ENCODE assay signal across 8 cellular contexts in genomic region chr5:134845335-134845851, GRCh38. TPM values are rescaled to one million over a fixed set of nuclear protein-coding genes. Genes with fewer than 3 reads are reported as not detected.
DNase-seq lines count a peak whose midpoint lies in the region; ATAC-seq and TF ChIP-seq lines count a peak whose summit lies in the region.

No MANE protein-coding gene starts in this region.

- no peak overlapping the region for H2AFZ ChIP-seq in mesenchymal stem cell (ENCODE audit: low read depth, low read length)

- H3K36me3 ChIP-seq in heart left ventricle (peaks cover 0 to 31% (median 11%) of the 10 kb centered on the region in 9 donors), brain microvascular endothelial cell (replicated peaks) (peaks cover 21% of the 10 kb centered on the region), mesenchymal stem cell (ENCODE audit: control insufficient read depth in 1 of 2, insufficient read depth in 2 of 2, low read depth in 1 of 2, low read length in 2 of 2) (peaks cover 15 to 19% of the 10 kb centered on the region in 2 experiments), uterus (no peaks in the 10 kb centered on the region)

- no peak overlapping the region for H3K14ac ChIP-seq in mesenchymal stem cell (ENCODE audit: low read length in 2 of 2)

- no peak overlapping the region for H2BK12ac ChIP-seq in mesenchymal stem cell (ENCODE audit: low read length in 2 of 2)

- peak overlapping the region in 1 of 2 experiments; percentile 87 for H3K4ac ChIP-seq in mesenchymal stem cell (ENCODE audit: low read depth in 1 of 2, low read length in 2 of 2)

- no peak overlapping the region for H2BK120ac ChIP-seq in mesenchymal stem cell (ENCODE audit: low read depth, low read length)

- peaks cover 6 to 36% (median 22%) of the 10 kb centered on the region in 12 donors for H3K4me1 ChIP-seq in heart left ventricle
- H3K4me1 ChIP-seq in mesenchymal stem cell (ENCODE audit: control insufficient read depth, insufficient read depth, low read depth, low read length) = peaks cover 9% of the 10 kb centered on the region
- peaks cover 9 to 12% of the 10 kb centered on the region in 2 donors for H3K4me1 ChIP-seq in uterus

- ATAC-seq in heart left ventricle = peak in 3 of 4 donors; percentile 7 to 39 (median 7)
- no peak for ATAC-seq in Right ventricle myocardium inferior
- no peak for ATAC-seq in GM21423 (IDR thresholded peaks at IDR 0.05; ENCODE audit: unreplicated experiment)

- DNase-seq in heart left ventricle (no peak), Right ventricle myocardium inferior (ENCODE audit: missing footprints) (no peak), brain microvascular endothelial cell (peak; percentile 18), mesenchymal stem cell (no peak), uterus (no peak), NCI-H2081 (lab: John Stamatoyannopoulos, UW) (no peak), HPDE6-E6E7 (ENCODE audit: extremely low spot score) (no peak)

- peak overlapping the region; percentile 69 for H2AK5ac ChIP-seq in mesenchymal stem cell (ENCODE audit: low read length, severe bottlenecking)

- H3K27me3 ChIP-seq in heart left ventricle = no peaks in the 10 kb centered on the region
- H3K27me3 ChIP-seq in brain microvascular endothelial cell (replicated peaks) = no peaks in the 10 kb centered on the region
- H3K27me3 ChIP-seq in mesenchymal stem cell (ENCODE audit: control insufficient read depth in 1 of 2, insufficient read depth in 1 of 2, low read length in 2 of 2) = no peaks in the 10 kb centered on the region
- H3K27me3 ChIP-seq in uterus = no peaks in the 10 kb centered on the region

- peak overlapping the region; percentile 99 for H3K9ac ChIP-seq in mesenchymal stem cell (ENCODE audit: low read length)

- TF ChIP-seq POLR2A in heart left ventricle (IDR thresholded peaks at IDR 0.05) (no peak), uterus (IDR thresholded peaks at IDR 0.05) (no peak)

- peaks cover 8% of the 10 kb centered on the region for H3K79me1 ChIP-seq in mesenchymal stem cell (replicated peaks; ENCODE audit: low read length, poor library complexity, severe bottlenecking)

- no peak overlapping the region for H4K91ac ChIP-seq in mesenchymal stem cell (ENCODE audit: low read length)

- in situ Hi-C loops in brain microvascular endothelial cell (cut with HindIII; ENCODE audit: low pct_ligation_motif_present, low sequenced_read_pairs) = no loop called here

- no peak overlapping the region for H2BK15ac ChIP-seq in mesenchymal stem cell (ENCODE audit: low read depth, poor library complexity, severe bottlenecking)

- H3K18ac ChIP-seq in mesenchymal stem cell (ENCODE audit: low read depth in 1 of 2, low read length in 2 of 2) = peak overlapping the region in 1 of 2 experiments; percentile 72

- H3K9me3 ChIP-seq in heart left ventricle (no peaks in the 10 kb centered on the region), mesenchymal stem cell (ENCODE audit: control insufficient read depth, low read length) (no peaks in the 10 kb centered on the region), uterus (no peaks in the 10 kb centered on the region)

- H3K23ac ChIP-seq in mesenchymal stem cell (ENCODE audit: low read length in 2 of 2) = no peak overlapping the region

- H3K4me3 ChIP-seq in heart left ventricle = peak overlapping the region; percentile 68 to 99 (median 90)
- peak overlapping the region; percentile 90 for H3K4me3 ChIP-seq in brain microvascular endothelial cell (ENCODE audit: low read depth, low read length)
- peak overlapping the region in 1 of 2 experiments; percentile 91 for H3K4me3 ChIP-seq in mesenchymal stem cell (ENCODE audit: insufficient read depth in 1 of 2, low read depth in 1 of 2, low read length in 2 of 2)
- peak overlapping the region; percentile 82 to 85 for H3K4me3 ChIP-seq in uterus

- intact Hi-C loops in heart left ventricle (cut with DNase I) (loop anchor here in 5 of 10 donors (2.0 to 10.0 kb wide), 3 partner anchors 29 to 91 kb away; partner anchors contain the start of genes PCBD2 (in 3 of the 5), DDX46 (in 1 of the 5) and TXNDC15 (in 1 of the 5)), Right ventricle myocardium inferior (cut with DNase I) (loop anchor here (5.0 kb wide), 1 partner anchor 62 kb away; the partner anchor contains the start of gene PCBD2), uterus (cut with DNase I; ENCODE audit: low total_unique reads) (no loop called here)

- TF ChIP-seq CTCF in heart left ventricle (IDR thresholded peaks at IDR 0.05) (no peak), brain microvascular endothelial cell (IDR thresholded peaks at IDR 0.05; ENCODE audit: low read depth, low read length, missing control alignments) (no peak), uterus (IDR thresholded peaks at IDR 0.05) (peak in 1 of 4 experiments; percentile 22)

- 12 to 17% (median 15%) methylated on average over 12 of the region's 12 CpGs for WGBS in heart left ventricle, 4 donors
- WGBS in mesenchymal stem cell = 29% methylated on average over 10 of the region's 12 CpGs

- H4K8ac ChIP-seq in mesenchymal stem cell (ENCODE audit: low read length) = peak overlapping the region; percentile 45

- peak overlapping the region; percentile 64 for H3K4me2 ChIP-seq in mesenchymal stem cell (ENCODE audit: low read length, poor library complexity, severe bottlenecking)

- H3K27ac ChIP-seq in heart left ventricle (peak overlapping the region; percentile 94 to 99 (median 97)), brain microvascular endothelial cell (peak overlapping the region; percentile 94), mesenchymal stem cell (ENCODE audit: low read length, poor library complexity, severe bottlenecking) (peak overlapping the region; percentile 34), uterus (peak overlapping the region; percentile 93 to 97)

- no peak overlapping the region for H2BK5ac ChIP-seq in mesenchymal stem cell (ENCODE audit: low read depth, low read length, poor library complexity, severe bottlenecking)

RNA-seq across cellular contexts. Expression of gene C5orf24, which starts 0.4 kb away (rescaled TPM):
- total RNA-seq in heart left ventricle (10 to 100 TPM; 23.4 to 32.9 (median 27.0) TPM), Right ventricle myocardium inferior (21.9 TPM), uterus (10 to 100 TPM; 45.3 to 93.8 (median 58.3) TPM)
- polyA plus RNA-seq in heart left ventricle = 10 to 100 TPM; 10.9 to 33.4 TPM
- polyA plus RNA-seq in mesenchymal stem cell (2013, experiment 1 of 2) = 54.6 TPM
- 55.4 TPM for polyA plus RNA-seq in mesenchymal stem cell (2013, experiment 2 of 2)

RNA-seq across cellular contexts. Expression of gene TXNDC15, which starts 28.8 kb away (rescaled TPM):
- total RNA-seq in heart left ventricle = 10 to 100 TPM; 38.4 to 59.7 (median 55.6) TPM
- polyA plus RNA-seq in heart left ventricle = 100 to 1,000 TPM in 1 of 2 donors, 10 to 100 TPM in 1; 46.3 to 129 TPM
- 52.8 TPM for total RNA-seq in Right ventricle myocardium inferior
- 125 TPM for polyA plus RNA-seq in mesenchymal stem cell (2013, experiment 1 of 2)
- 134 TPM for polyA plus RNA-seq in mesenchymal stem cell (2013, experiment 2 of 2)
- total RNA-seq in uterus = 100 to 1,000 TPM in 2 of 4 donors, 10 to 100 TPM in 2; 53.5 to 175 (median 113) TPM

RNA-seq across cellular contexts. Expression of gene PCBD2, which starts 59.5 kb away (rescaled TPM):
- total RNA-seq in heart left ventricle (10 to 100 TPM; 14.0 to 31.6 (median 21.2) TPM), Right ventricle myocardium inferior (24.7 TPM), uterus (10 to 100 TPM in 2 of 4 donors, 1 to 10 TPM in 2; 1.8 to 15.1 (median 8.2) TPM)
- polyA plus RNA-seq in heart left ventricle = 10 to 100 TPM in 1 of 2 donors, 1 to 10 TPM in 1; 9.1 to 10.4 TPM
- 4.8 TPM for polyA plus RNA-seq in mesenchymal stem cell (2013, experiment 1 of 2)
- polyA plus RNA-seq in mesenchymal stem cell (2013, experiment 2 of 2) = 4.6 TPM

Comparison
In these comparisons a context has a peak if more than half of its experiments do, and no peak if none do; other contexts are left out.
1. ATAC-seq: peak in heart left ventricle (3 of 4); none in Right ventricle myocardium inferior (single experiment) and GM21423 (single experiment).
2. H3K27ac ChIP-seq: peak in every context shown above with its lines; median percentile 97 in heart left ventricle; 95 in uterus; 94 in brain microvascular endothelial cell; 34 in mesenchymal stem cell.